In the genomic region with DNA sequence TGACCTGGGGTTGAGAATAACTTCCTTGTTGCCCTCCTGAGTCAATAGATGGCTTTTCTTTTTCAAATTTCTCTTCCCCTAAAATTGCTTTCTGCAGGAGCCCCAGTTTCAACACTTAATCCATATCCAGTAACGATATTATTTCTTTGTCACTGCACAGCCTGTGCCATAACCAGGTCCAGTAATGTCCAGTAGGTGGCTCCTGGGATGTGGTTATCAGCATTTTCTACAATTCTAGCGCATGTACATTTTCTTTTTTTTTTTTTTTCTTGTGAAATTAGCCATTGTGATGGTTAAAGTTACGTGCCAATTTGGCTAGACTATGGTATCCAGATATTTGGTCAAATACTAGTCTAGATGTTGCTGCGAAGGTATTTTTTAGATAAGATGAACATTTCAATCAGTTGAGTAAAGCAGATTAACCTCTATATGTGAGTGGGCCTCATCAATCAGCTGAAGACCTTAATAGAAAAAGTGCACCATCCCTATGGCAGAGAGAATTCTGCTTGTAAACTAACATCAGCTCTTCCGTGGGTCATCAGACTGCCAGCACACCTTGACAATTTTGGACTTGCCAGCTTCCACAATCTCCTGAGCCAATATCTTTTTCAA, we compare ENCODE assay signal across 8 cellular contexts.
DNase-seq lines count a peak whose midpoint lies in the region; ATAC-seq, FAIRE-seq and TF ChIP-seq lines count a peak whose summit lies in the region.
"Had no signal": no experiment of that assay in that cellular context is flagged by ENCODE, and none has a peak within 500 bp of the region (broad histone marks: within the 10 kb centered on the region; RNA-seq: fewer than 3 reads in every experiment).

No MANE protein-coding gene starts in this region.

- no peak overlapping the region for H3K23ac ChIP-seq in trophoblast cell (ENCODE audit: low read length)

- no peak overlapping the region for H2AK5ac ChIP-seq in trophoblast cell (ENCODE audit: low read length)

- H2BK12ac ChIP-seq in trophoblast cell (ENCODE audit: low read length), result no peak overlapping the region

- CTCF ChIA-PET in GM10248 (lab: Yijun Ruan, JAX), result no interaction called here

- no peak overlapping the region for H2BK120ac ChIP-seq in trophoblast cell (ENCODE audit: insufficient read depth, low read length, poor library complexity)

- DNase-seq in GM10248 (ENCODE audit: extremely low spot score) (no peak), NAMALWA (ENCODE audit: low spot score) (peak; percentile 9), dermis microvascular lymphatic vessel endothelial cell (ENCODE audit: low read depth in 2 of 2) (peak; percentile 46 to 60), trophoblast cell (peak; percentile 17 to 50), GM19239 (ENCODE audit: insufficient read length, low spot score) (no peak)

- H3K4me3 ChIP-seq in trophoblast cell (ENCODE audit: low read depth, low read length), result no peak overlapping the region
- H3K4me3 ChIP-seq in gastroesophageal sphincter, result no peak overlapping the region

- H3K4me2 ChIP-seq in trophoblast cell (ENCODE audit: low read length), result no peak overlapping the region

- no peak overlapping the region for H4K8ac ChIP-seq in trophoblast cell (ENCODE audit: low read depth, low read length)

- H3K27me3 ChIP-seq in trophoblast cell (ENCODE audit: insufficient read depth, low read length) (no peaks in the 10 kb centered on the region), gastroesophageal sphincter (no peaks in the 10 kb centered on the region)

- no peak for TF ChIP-seq EP300 in gastroesophageal sphincter (IDR thresholded peaks at IDR 0.05)

- POLR2A ChIA-PET in GM10248 (lab: Yijun Ruan, JAX), result no interaction called here

- no peak overlapping the region for H2BK5ac ChIP-seq in trophoblast cell (ENCODE audit: low read depth, low read length, poor library complexity)

- no peak overlapping the region for H3K14ac ChIP-seq in trophoblast cell (ENCODE audit: low read length)

- H3K4me1 ChIP-seq in trophoblast cell (ENCODE audit: control insufficient read depth in 1 of 2, insufficient read depth in 2 of 2, low read length in 2 of 2) (no peaks in the 10 kb centered on the region), gastroesophageal sphincter (no peaks in the 10 kb centered on the region)

- no peak overlapping the region for H4K91ac ChIP-seq in trophoblast cell (ENCODE audit: low read depth, low read length)

- H3K27ac ChIP-seq in trophoblast cell (ENCODE audit: low read depth, low read length) (no peak overlapping the region), gastroesophageal sphincter (no peak overlapping the region)

- TF ChIP-seq POLR2A in gastroesophageal sphincter (IDR thresholded peaks at IDR 0.05), result no peak

- H3K4ac ChIP-seq in trophoblast cell (ENCODE audit: low read depth, low read length), result no peak overlapping the region

- ATAC-seq in GM21528 (IDR thresholded peaks at IDR 0.05; ENCODE audit: low FRiP score, unreplicated experiment), result no peak
- ATAC-seq in gastroesophageal sphincter, result no peak

- H3K36me3 ChIP-seq in trophoblast cell (ENCODE audit: control insufficient read depth in 1 of 2, insufficient read depth in 2 of 2, low read length in 2 of 2) (no peaks in the 10 kb centered on the region), gastroesophageal sphincter (no peaks in the 10 kb centered on the region)

- no peak overlapping the region for H3K18ac ChIP-seq in trophoblast cell (ENCODE audit: low read length)

- H4K12ac ChIP-seq in trophoblast cell (ENCODE audit: low read depth, low read length), result no peak overlapping the region

- H3K79me2 ChIP-seq in trophoblast cell (ENCODE audit: control insufficient read depth, insufficient read depth, low read length, poor library complexity), result no peaks in the 10 kb centered on the region

- H3K9me3 ChIP-seq in trophoblast cell (ENCODE audit: insufficient read depth, low read depth, low read length), result no peaks in the 10 kb centered on the region
- no peaks in the 10 kb centered on the region for H3K9me3 ChIP-seq in gastroesophageal sphincter

- no peaks in the 10 kb centered on the region for H3K79me1 ChIP-seq in trophoblast cell (ENCODE audit: low read length)

- no peak overlapping the region for H2AFZ ChIP-seq in trophoblast cell (ENCODE audit: insufficient read depth, low read length, poor library complexity)

- no CpG with 5 or more reads among the region's 5 CpGs for WGBS in trophoblast cell (ENCODE audit: extremely low coverage, insufficient coverage, insufficient read length)
- 71 to 76% methylated on average over 5 of the region's 5 CpGs for WGBS in gastroesophageal sphincter (ENCODE audit: low coverage in 1 of 2), 2 donors

- FAIRE-seq in GM19239 (lab: Jason Lieb, UNC), result no peak
- FAIRE-seq: endometrium had no signal

- peak; percentile 36 for TF ChIP-seq CTCF in GM10248 (IDR thresholded peaks at IDR 0.05; ENCODE audit: control extremely low read depth, extremely low read depth, low read depth, missing control alignments)
- TF ChIP-seq CTCF in gastroesophageal sphincter (IDR thresholded peaks at IDR 0.05), result peak in 1 of 4 experiments; percentile 34

- H3K9ac ChIP-seq in trophoblast cell (ENCODE audit: low read length), result no peak overlapping the region

Comparison
In these comparisons a context has a peak if more than half of its experiments do, and no peak if none do; other contexts are left out.
1. DNase-seq: peak in NAMALWA (single experiment), dermis microvascular lymphatic vessel endothelial cell (2 of 2) and trophoblast cell (2 of 2); none in GM10248 (single experiment) and GM19239 (single experiment).